20 cellular contexts compared by ENCODE assay signal in the genomic region with DNA sequence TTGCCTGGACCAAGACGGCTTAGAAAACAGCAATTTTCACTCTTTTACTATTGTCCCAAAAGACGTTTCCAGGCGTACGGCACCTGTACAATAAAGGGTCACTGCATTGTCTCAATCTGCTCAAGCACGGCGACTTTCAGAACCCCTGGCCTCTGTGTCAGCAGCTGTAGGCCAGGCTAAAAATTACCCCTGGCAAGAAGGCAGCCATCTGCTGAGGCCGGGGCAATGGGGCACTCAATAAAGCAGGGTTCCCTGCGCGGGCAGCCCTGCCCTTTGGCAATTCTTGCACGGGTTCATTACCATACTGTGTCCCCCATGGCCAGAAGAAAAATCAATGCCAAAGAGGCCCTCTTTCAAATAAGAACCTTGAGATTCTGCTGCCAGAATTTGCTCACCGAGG. TPM values are rescaled to one million over a fixed set of nuclear protein-coding genes. Genes with fewer than 3 reads are reported as not detected.
A peak's percentile ranks its signal among the peaks of the same experiment; 100 is the strongest.
DNase-seq lines count a peak whose midpoint lies in the region; ATAC-seq and TF ChIP-seq lines count a peak whose summit lies in the region.
"Had no signal": no experiment of that assay in that cellular context is flagged by ENCODE, and none has a peak within 500 bp of the region (broad histone marks: within the 10 kb centered on the region; RNA-seq: fewer than 3 reads in every experiment).

No MANE protein-coding gene starts in this region.

- peak overlapping the region; percentile 91 for H3K27ac Mint-ChIP-seq in activated T-helper 17 cell treated with anti-CD3 and anti-CD28 coated beads, Interleukin-2, amount 50 U/mL, for 72 hours
- peak overlapping the region in 4 of 6 donors; percentile 63 to 76 (median 69) for H3K27ac Mint-ChIP-seq in naive B cell

- H3K4me1 ChIP-seq in cardiac muscle cell (ENCODE audit: low read depth) (peaks cover 55% of the 10 kb centered on the region), upper lobe of right lung (peaks cover 46% of the 10 kb centered on the region)
- H3K4me1 ChIP-seq: Caco-2 had no signal

- peaks cover 68% of the 10 kb centered on the region for H3K36me3 Mint-ChIP-seq in activated T-helper 17 cell treated with anti-CD3 and anti-CD28 coated beads, Interleukin-2, amount 50 U/mL, for 72 hours (ENCODE audit: low read depth)
- H3K36me3 Mint-ChIP-seq in naive B cell, result no peaks in the 10 kb centered on the region

- ATAC-seq in left cardiac atrium (no peak), naive B cell (ENCODE audit: low read depth in 2 of 2) (no peak), upper lobe of right lung (no peak)
- ATAC-seq in activated T-helper 17 cell treated with anti-CD3 and anti-CD28 coated beads, Interleukin-2, amount 50 U/mL, for 72 hours (replicated peaks), result no peak
- ATAC-seq: HCT116, K562 had no signal

- no peaks in the 10 kb centered on the region for H3K27me3 Mint-ChIP-seq in activated T-helper 17 cell treated with anti-CD3 and anti-CD28 coated beads, Interleukin-2, amount 50 U/mL, for 72 hours
- no peaks in the 10 kb centered on the region for H3K27me3 Mint-ChIP-seq in naive B cell

- DNase-seq in cardiac muscle cell (ENCODE audit: low read depth in 1 of 2, low spot score in 1 of 2), result no peak
- no peak for DNase-seq in left cardiac atrium
- no peak for DNase-seq in naive B cell
- DNase-seq in upper lobe of right lung, result peak; percentile 38
- DNase-seq in SIG-M5 treated with dmso at 0.1 percent for 504 hours (lab: John Stamatoyannopoulos, UW; ENCODE audit: unreplicated experiment), result no peak
- no peak for DNase-seq in NCI-H774 (lab: John Stamatoyannopoulos, UW)
- no peak for DNase-seq in NCI-H2081 (lab: John Stamatoyannopoulos, UW)
- DNase-seq: activated gamma-delta T cell, Caco-2, islet precursor cell, NCI-H1092, NCI-H2107, NCI-H510A treated with DMSO at 0.1 percent for 48 hours, SHP77, upper lobe of left lung had no signal

- TF ChIP-seq CTCF in cardiac muscle cell (IDR thresholded peaks at IDR 0.05; ENCODE audit: low read depth, low read length) (no peak), upper lobe of right lung (IDR thresholded peaks at IDR 0.05) (no peak)

- H3K27ac ChIP-seq in cardiac muscle cell, result peak overlapping the region; percentile 4
- H3K27ac ChIP-seq in upper lobe of right lung, result no peak overlapping the region
- H3K27ac ChIP-seq: hepatocyte, VCaP had no signal

- intact Hi-C loops in left cardiac atrium (cut with DNase I), result no loop called here
- intact Hi-C loops in upper lobe of right lung (cut with DNase I), result no loop called here

- H3K27me3 ChIP-seq in cardiac muscle cell, result no peaks in the 10 kb centered on the region
- H3K27me3 ChIP-seq in upper lobe of right lung, result no peaks in the 10 kb centered on the region
- H3K27me3 ChIP-seq: hepatocyte, upper lobe of left lung had no signal

- peaks cover 79% of the 10 kb centered on the region for H3K4me1 Mint-ChIP-seq in activated T-helper 17 cell treated with anti-CD3 and anti-CD28 coated beads, Interleukin-2, amount 50 U/mL, for 72 hours
- H3K4me1 Mint-ChIP-seq in naive B cell, result peaks cover 81 to 99% (median 86%) of the 10 kb centered on the region in 3 donors

- H3K9me3 Mint-ChIP-seq in activated T-helper 17 cell treated with anti-CD3 and anti-CD28 coated beads, Interleukin-2, amount 50 U/mL, for 72 hours, result no peaks in the 10 kb centered on the region
- H3K9me3 Mint-ChIP-seq in naive B cell, result no peaks in the 10 kb centered on the region

- peak overlapping the region; percentile 90 for H3K4me3 Mint-ChIP-seq in activated T-helper 17 cell treated with anti-CD3 and anti-CD28 coated beads, Interleukin-2, amount 50 U/mL, for 72 hours
- H3K4me3 Mint-ChIP-seq in naive B cell, result peak overlapping the region in 2 of 8 donors; percentile 29 to 42

- H3K9me3 ChIP-seq in cardiac muscle cell (ENCODE audit: low read depth), result no peaks in the 10 kb centered on the region
- no peaks in the 10 kb centered on the region for H3K9me3 ChIP-seq in upper lobe of right lung
- H3K9me3 ChIP-seq: Caco-2, upper lobe of left lung had no signal

- H3K36me3 ChIP-seq in cardiac muscle cell (no peaks in the 10 kb centered on the region), upper lobe of right lung (no peaks in the 10 kb centered on the region)
- H3K36me3 ChIP-seq: upper lobe of left lung had no signal

- no peak overlapping the region for H3K4me3 ChIP-seq in cardiac muscle cell
- H3K4me3 ChIP-seq in upper lobe of right lung, result no peak overlapping the region
- H3K4me3 ChIP-seq: hepatocyte, K562, upper lobe of left lung had no signal

RNA-seq across cellular contexts. Expression of gene STK24, which starts 52.1 kb away (rescaled TPM):
- 76.7 and 83.3 TPM in 2 replicates for total RNA-seq in cardiac muscle cell
- 98.0 and 114 TPM in 2 replicates for polyA plus RNA-seq in cardiac muscle cell
- 10 to 100 TPM; 57.6 to 62.2 TPM for total RNA-seq in left cardiac atrium
- 100 to 1,000 TPM; 212 to 231 TPM for total RNA-seq in activated T-helper 17 cell treated with anti-CD3 and anti-CD28 coated beads, Interleukin-2, amount 50 U/mL, for 72 hours
- 10 to 100 TPM; 30.2 to 63.1 (median 37.2) TPM for polyA plus RNA-seq in naive B cell (ENCODE audit: low read depth in 6 of 6)
- total RNA-seq in upper lobe of right lung, result 94.6 TPM
